Comparison of ENCODE assay signal across 13 cellular contexts in genomic region chr16:67995423-67995822, GRCh38. TPM values are rescaled to one million over a fixed set of nuclear protein-coding genes. Genes with fewer than 3 reads are reported as not detected.
DNase-seq lines count a peak whose midpoint lies in the region; ATAC-seq and TF ChIP-seq lines count a peak whose summit lies in the region.
"Had no signal": no experiment of that assay in that cellular context is flagged by ENCODE, and none has a peak within 500 bp of the region (broad histone marks: within the 10 kb centered on the region; RNA-seq: fewer than 3 reads in every experiment).

No MANE protein-coding gene starts in this region.

- H3K36me3 ChIP-seq in esophagus muscularis mucosa: no peaks in the 10 kb centered on the region

- CTCF ChIA-PET in activated naive CD4-positive, alpha-beta T cell treated with anti-CD3 and anti-CD28 coated beads for 36 hours (lab: Charles Lee): interaction anchor here (1.0 to 2.4 kb wide), 3 partner anchors 10 to 45 kb away, joined by 3 to 21 read pairs (median 5); no protein-coding TSS in a partner anchor

- no peaks in the 10 kb centered on the region for H3K9me3 Mint-ChIP-seq in activated naive CD4-positive, alpha-beta T cell treated with anti-CD3 and anti-CD28 coated beads for 36 hours
- peaks cover 2 to 3% of the 10 kb centered on the region in 2 donors for H3K9me3 Mint-ChIP-seq in activated naive CD4-positive, alpha-beta T cell treated with anti-CD3 and anti-CD28 coated beads, Interleukin-2, amount 50 U/mL, for 72 hours
- H3K9me3 Mint-ChIP-seq in activated naive CD8-positive, alpha-beta T cell (ENCODE audit: low read depth): no peaks in the 10 kb centered on the region
- no peaks in the 10 kb centered on the region for H3K9me3 Mint-ChIP-seq in stimulated activated memory B cell treated with anti-CD40 and anti-IgM and Interleukin-4, amounts not matched to agents 10 μg/mL and 1 μg/mL and 100 μg/mL, for 72 hours
- H3K9me3 Mint-ChIP-seq: neural crest cell had no signal

- peaks cover 2% of the 10 kb centered on the region for H3K36me3 Mint-ChIP-seq in activated naive CD4-positive, alpha-beta T cell treated with anti-CD3 and anti-CD28 coated beads for 36 hours (ENCODE audit: low read depth)
- H3K36me3 Mint-ChIP-seq in activated naive CD4-positive, alpha-beta T cell treated with anti-CD3 and anti-CD28 coated beads, Interleukin-2, amount 50 U/mL, for 72 hours: peaks cover 4 to 7% of the 10 kb centered on the region in 2 donors
- H3K36me3 Mint-ChIP-seq in activated naive CD8-positive, alpha-beta T cell: no peaks in the 10 kb centered on the region
- H3K36me3 Mint-ChIP-seq in stimulated activated memory B cell treated with anti-CD40 and anti-IgM and Interleukin-4, amounts not matched to agents 10 μg/mL and 1 μg/mL and 100 μg/mL, for 72 hours: no peaks in the 10 kb centered on the region

- peaks cover 56% of the 10 kb centered on the region for H3K4me1 Mint-ChIP-seq in activated naive CD4-positive, alpha-beta T cell treated with anti-CD3 and anti-CD28 coated beads for 36 hours (ENCODE audit: low read depth)
- H3K4me1 Mint-ChIP-seq in activated naive CD8-positive, alpha-beta T cell (ENCODE audit: low read depth): peaks cover 53% of the 10 kb centered on the region
- peaks cover 60% of the 10 kb centered on the region for H3K4me1 Mint-ChIP-seq in stimulated activated memory B cell treated with anti-CD40 and anti-IgM and Interleukin-4, amounts not matched to agents 10 μg/mL and 1 μg/mL and 100 μg/mL, for 72 hours
- H3K4me1 Mint-ChIP-seq: neural crest cell had no signal

- TF ChIP-seq EP300 in esophagus muscularis mucosa (IDR thresholded peaks at IDR 0.05): no peak

- no peaks in the 10 kb centered on the region for H3K27me3 ChIP-seq in esophagus muscularis mucosa

- WGBS in esophagus muscularis mucosa: 81% methylated on average over 5 of the region's 5 CpGs

- no peak for TF ChIP-seq CTCF in esophagus muscularis mucosa (IDR thresholded peaks at IDR 0.05)

- TF ChIP-seq POLR2A in esophagus muscularis mucosa (IDR thresholded peaks at IDR 0.05; ENCODE audit: low read depth): no peak

- H3K9me3 ChIP-seq in esophagus muscularis mucosa: no peaks in the 10 kb centered on the region

- intact Hi-C loops in activated naive CD4-positive, alpha-beta T cell treated with anti-CD3 and anti-CD28 coated beads for 36 hours (cut with micrococcal nuclease): no loop called here
- intact Hi-C loops in esophagus muscularis mucosa (cut with DNase I): no loop called here

- H3K4me3 Mint-ChIP-seq in activated naive CD4-positive, alpha-beta T cell treated with anti-CD3 and anti-CD28 coated beads for 36 hours: no peak overlapping the region
- peak overlapping the region; percentile 56 for H3K4me3 Mint-ChIP-seq in activated naive CD8-positive, alpha-beta T cell
- no peak overlapping the region for H3K4me3 Mint-ChIP-seq in stimulated activated memory B cell treated with anti-CD40 and anti-IgM and Interleukin-4, amounts not matched to agents 10 μg/mL and 1 μg/mL and 100 μg/mL, for 72 hours
- H3K4me3 Mint-ChIP-seq: neural crest cell had no signal

- no peak overlapping the region for H3K4me3 ChIP-seq in esophagus muscularis mucosa
- H3K4me3 ChIP-seq: smooth muscle cell had no signal

- H3K27me3 Mint-ChIP-seq in activated naive CD4-positive, alpha-beta T cell treated with anti-CD3 and anti-CD28 coated beads for 36 hours (ENCODE audit: low read depth): no peaks in the 10 kb centered on the region
- no peaks in the 10 kb centered on the region for H3K27me3 Mint-ChIP-seq in activated naive CD8-positive, alpha-beta T cell
- no peaks in the 10 kb centered on the region for H3K27me3 Mint-ChIP-seq in stimulated activated memory B cell treated with anti-CD40 and anti-IgM and Interleukin-4, amounts not matched to agents 10 μg/mL and 1 μg/mL and 100 μg/mL, for 72 hours

- peaks cover 12 to 25% (median 15%) of the 10 kb centered on the region in 4 donors for H3K4me1 ChIP-seq in esophagus muscularis mucosa

- peak; percentile 35 for DNase-seq in activated naive CD4-positive, alpha-beta T cell treated with anti-CD3 and anti-CD28 coated beads for 36 hours
- no peak for DNase-seq in activated naive CD4-positive, alpha-beta T cell treated with anti-CD3 and anti-CD28 coated beads, Interleukin-2, amount 50 U/mL, for 72 hours (ENCODE audit: low spot score in 2 of 2)
- DNase-seq in NOMO-1 treated with dmso at 0.1 percent for 144 hours (lab: John Stamatoyannopoulos, UW; ENCODE audit: unreplicated experiment) (peak; percentile 36), esophagus muscularis mucosa (ENCODE audit: extremely low spot score) (no peak), medulla oblongata (ENCODE audit: extremely low spot score) (no peak), A172 (ENCODE audit: low spot score) (no peak)
- DNase-seq: Kasumi-1 had no signal

- H3K27ac ChIP-seq in esophagus muscularis mucosa (replicated peaks in 1 of 4): no peak overlapping the region

- peak overlapping the region; percentile 65 for H3K27ac Mint-ChIP-seq in activated naive CD4-positive, alpha-beta T cell treated with anti-CD3 and anti-CD28 coated beads for 36 hours
- peak overlapping the region in 1 of 2 donors; percentile 95 for H3K27ac Mint-ChIP-seq in activated naive CD4-positive, alpha-beta T cell treated with anti-CD3 and anti-CD28 coated beads, Interleukin-2, amount 50 U/mL, for 72 hours
- peak overlapping the region; percentile 87 for H3K27ac Mint-ChIP-seq in activated naive CD8-positive, alpha-beta T cell
- peak overlapping the region; percentile 93 for H3K27ac Mint-ChIP-seq in stimulated activated memory B cell treated with anti-CD40 and anti-IgM and Interleukin-4, amounts not matched to agents 10 μg/mL and 1 μg/mL and 100 μg/mL, for 72 hours

- ATAC-seq in activated naive CD4-positive, alpha-beta T cell treated with anti-CD3 and anti-CD28 coated beads, Interleukin-2, amount 50 U/mL, for 72 hours: no peak
- peak; percentile 46 for ATAC-seq in stimulated activated memory B cell treated with anti-CD40 and anti-IgM and Interleukin-4, amounts not matched to agents 10 μg/mL and 1 μg/mL and 100 μg/mL, for 72 hours

RNA-seq across cellular contexts. Expression of gene DPEP2, which starts 3.9 kb away (rescaled TPM):
- 1 to 10 TPM; 3.1 to 3.8 TPM for total RNA-seq in activated naive CD4-positive, alpha-beta T cell treated with anti-CD3 and anti-CD28 coated beads for 36 hours
- 1 to 10 TPM; 2.5 to 6.3 TPM for total RNA-seq in activated naive CD4-positive, alpha-beta T cell treated with anti-CD3 and anti-CD28 coated beads, Interleukin-2, amount 50 U/mL, for 72 hours
- 1 to 10 TPM; 1.4 to 5.5 (median 3.7) TPM for total RNA-seq in esophagus muscularis mucosa
- total RNA-seq in A172 (2014; rRNA removed; shearing (Covaris generic)): not detected in 2 replicates
- total RNA-seq: kidney epithelial cell, neural crest cell, smooth muscle cell had no signal

RNA-seq across cellular contexts. Expression of gene DPEP3, which starts 15.1 kb away (rescaled TPM):
- total RNA-seq in activated naive CD4-positive, alpha-beta T cell treated with anti-CD3 and anti-CD28 coated beads for 36 hours: under 1 TPM in 1 of 2 experiments, not detected in 1; 0.19 TPM
- under 1 TPM; 0.19 to 0.23 TPM for total RNA-seq in activated naive CD4-positive, alpha-beta T cell treated with anti-CD3 and anti-CD28 coated beads, Interleukin-2, amount 50 U/mL, for 72 hours
- under 1 TPM in 1 of 4 donors, not detected in 3; 0.17 TPM for total RNA-seq in esophagus muscularis mucosa
- not detected in 2 replicates for total RNA-seq in A172 (2014; rRNA removed; shearing (Covaris generic))
- total RNA-seq: dermis microvascular lymphatic vessel endothelial cell, kidney epithelial cell, neural crest cell, smooth muscle cell had no signal

RNA-seq across cellular contexts. Expression of gene DPEP2NB, which starts 20.3 kb away (rescaled TPM):
- total RNA-seq in activated naive CD4-positive, alpha-beta T cell treated with anti-CD3 and anti-CD28 coated beads for 36 hours: not detected
- not detected for total RNA-seq in activated naive CD4-positive, alpha-beta T cell treated with anti-CD3 and anti-CD28 coated beads, Interleukin-2, amount 50 U/mL, for 72 hours
- total RNA-seq in esophagus muscularis mucosa: not detected
- total RNA-seq in A172 (2014; rRNA removed; shearing (Covaris generic)): not detected in 2 replicates
- total RNA-seq: dermis microvascular lymphatic vessel endothelial cell, kidney epithelial cell, neural crest cell, smooth muscle cell had no signal

RNA-seq across cellular contexts. Expression of gene SLC12A4, which starts 27.0 kb away (rescaled TPM):
- 10 to 100 TPM; 24.3 to 28.9 TPM for total RNA-seq in activated naive CD4-positive, alpha-beta T cell treated with anti-CD3 and anti-CD28 coated beads for 36 hours
- 10 to 100 TPM; 37.2 to 64.0 TPM for total RNA-seq in activated naive CD4-positive, alpha-beta T cell treated with anti-CD3 and anti-CD28 coated beads, Interleukin-2, amount 50 U/mL, for 72 hours
- total RNA-seq in esophagus muscularis mucosa: 100 to 1,000 TPM in 1 of 4 donors, 10 to 100 TPM in 3; 65.8 to 142 (median 81.3) TPM
- 25.1 and 26.6 TPM in 2 replicates for total RNA-seq in A172 (2014; rRNA removed; shearing (Covaris generic))

RNA-seq across cellular contexts. Expression of gene DDX28, which starts 27.6 kb away (rescaled TPM):
- 1 to 10 TPM; 9.4 to 9.7 TPM for total RNA-seq in activated naive CD4-positive, alpha-beta T cell treated with anti-CD3 and anti-CD28 coated beads for 36 hours
- 10 to 100 TPM in 1 of 2 donors, 1 to 10 TPM in 1; 7.7 to 15.6 TPM for total RNA-seq in activated naive CD4-positive, alpha-beta T cell treated with anti-CD3 and anti-CD28 coated beads, Interleukin-2, amount 50 U/mL, for 72 hours
- 10 to 100 TPM in 1 of 4 donors, 1 to 10 TPM in 3; 5.0 to 10.1 (median 8.4) TPM for total RNA-seq in esophagus muscularis mucosa
- total RNA-seq in A172 (2014; rRNA removed; shearing (Covaris generic)): 9.1 and 10.2 TPM in 2 replicates

Comparison
In these comparisons a context has a peak if more than half of its experiments do, and no peak if none do; other contexts are left out.
1. DNase-seq: peak in activated naive CD4-positive, alpha-beta T cell treated with anti-CD3 and anti-CD28 coated beads for 36 hours (single experiment) and NOMO-1 treated with dmso at 0.1 percent for 144 hours (single experiment); none in activated naive CD4-positive, alpha-beta T cell treated with anti-CD3 and anti-CD28 coated beads, Interleukin-2, amount 50 U/mL, for 72 hours (0 of 2), esophagus muscularis mucosa (single experiment), medulla oblongata (single experiment) and A172 (single experiment).